In the genomic region with DNA sequence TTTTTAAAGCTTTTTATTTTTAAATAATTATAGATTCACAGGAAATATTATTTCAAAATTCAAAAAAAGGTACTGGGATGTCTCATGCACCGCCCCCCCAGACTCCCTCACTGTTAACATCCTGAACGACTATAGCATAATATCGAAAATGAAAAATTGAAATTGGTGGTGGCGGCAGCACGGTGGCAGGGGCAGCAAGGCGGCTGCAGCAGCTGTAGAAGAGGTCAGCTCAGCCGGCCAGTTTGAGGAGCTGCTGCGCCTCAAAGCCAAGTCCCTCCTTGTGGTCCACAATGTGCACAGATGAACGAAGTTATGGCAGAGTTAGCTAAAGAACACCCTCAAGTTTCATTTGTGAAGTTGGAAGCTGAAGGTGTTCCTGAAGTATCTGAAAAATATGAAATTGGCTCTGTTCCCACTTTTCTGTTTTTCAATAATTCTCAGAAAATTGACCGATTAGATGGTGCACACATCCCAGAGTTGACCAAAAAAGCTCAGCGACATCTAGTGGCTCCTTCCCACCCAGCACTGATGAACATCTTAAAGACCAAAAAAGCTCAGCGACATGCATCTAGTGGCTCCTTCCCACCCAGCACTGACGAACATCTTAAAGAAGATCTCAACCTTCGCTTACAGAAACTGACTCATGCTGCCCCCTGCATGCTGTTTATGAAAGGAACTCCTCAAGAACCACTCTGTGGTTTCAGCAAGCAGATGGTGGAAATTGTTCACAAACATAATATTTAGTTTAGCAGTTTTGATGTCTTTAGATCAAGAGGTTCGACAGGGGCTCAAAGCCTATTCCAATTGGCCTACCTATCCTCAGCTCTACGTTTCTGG, we compare ENCODE assay signal across 1 cellular context.
A peak's percentile ranks its signal among the peaks of the same experiment; 100 is the strongest.
TF ChIP-seq lines count a peak whose summit lies in the region.

No MANE protein-coding gene starts in this region.

TF ChIP-seq in K562, 482 proteins besides CTCF, POLR2A, EP300 and RAD21 (continued from another document):
- TF ChIP-seq CC2D1A (IDR thresholded peaks at IDR 0.05) = peak; percentile 54; the same call in 1 of the 2 replicates
- peak; percentile 39 for TF ChIP-seq RBM25 (IDR thresholded peaks at IDR 0.05; ENCODE audit: low read depth, low read length, severe bottlenecking)
